7 cellular contexts compared by ENCODE assay signal in genomic region chr5:132397936-132398655, GRCh38. TPM values are rescaled to one million over a fixed set of nuclear protein-coding genes. Genes with fewer than 3 reads are reported as not detected.
DNase-seq lines count a peak whose midpoint lies in the region; ATAC-seq and TF ChIP-seq lines count a peak whose summit lies in the region.
"Not testable (repeated sequence)": the region's sequence is repeated elsewhere in the genome, so short reads cannot be mapped to it uniquely, and the experiment has no call there.

No MANE protein-coding gene starts in this region.

- H3K4me3 ChIP-seq in BLaER1, result peak overlapping the region; percentile 35
- not testable (repeated sequence) for H3K4me3 ChIP-seq in naive thymus-derived CD4-positive, alpha-beta T cell (ENCODE audit: low read length)

- peak overlapping the region; percentile 67 for H3K9ac ChIP-seq in BLaER1

- H3K36me3 Mint-ChIP-seq in activated CD4-positive, alpha-beta T cell treated with anti-CD3 and anti-CD28 coated beads, Interleukin-2, amount 10 ng/mL, durations not matched to agents 7 days and 5 days (ENCODE audit: low read depth), result peaks cover 40% of the 10 kb centered on the region
- H3K36me3 Mint-ChIP-seq in glutamatergic neuron (ENCODE audit: unreplicated experiment), result not testable (repeated sequence)
- H3K36me3 Mint-ChIP-seq in naive thymus-derived CD4-positive, alpha-beta T cell, result peaks cover 0 to 39% (median 5%) of the 10 kb centered on the region in 5 donors

- H3K27me3 ChIP-seq in BLaER1; naive thymus-derived CD4-positive, alpha-beta T cell (ENCODE audit: control insufficient read depth in 2 of 2, insufficient read depth in 2 of 2, low read length in 2 of 2): not testable (repeated sequence)

- H3K4me1 Mint-ChIP-seq in activated CD4-positive, alpha-beta T cell treated with anti-CD3 and anti-CD28 coated beads, Interleukin-2, amount 10 ng/mL, durations not matched to agents 7 days and 5 days, result peaks cover 74% of the 10 kb centered on the region
- not testable (repeated sequence) for H3K4me1 Mint-ChIP-seq in glutamatergic neuron (ENCODE audit: low read depth, unreplicated experiment)
- H3K4me1 Mint-ChIP-seq in naive thymus-derived CD4-positive, alpha-beta T cell, result peaks cover 60 to 93% (median 90%) of the 10 kb centered on the region in 7 donors

- intact Hi-C loops in naive thymus-derived CD4-positive, alpha-beta T cell (cut with micrococcal nuclease), result loop anchor here in 1 of 2 donors (1.0 kb wide), 2 partner anchors 8 to 13 kb away; no protein-coding TSS in a partner anchor

- not testable (repeated sequence) for H3K36me3 ChIP-seq in BLaER1; naive thymus-derived CD4-positive, alpha-beta T cell (ENCODE audit: control insufficient read depth in 2 of 3, insufficient read depth in 3 of 3, low read length in 3 of 3)

- TF ChIP-seq CTCF in glutamatergic neuron (IDR thresholded peaks at IDR 0.05; ENCODE audit: partially characterized antibody, unreplicated experiment), result not testable (repeated sequence)

- peaks cover 12% of the 10 kb centered on the region for H3K9me3 ChIP-seq in BLaER1
- not testable (repeated sequence) for H3K9me3 ChIP-seq in naive thymus-derived CD4-positive, alpha-beta T cell (ENCODE audit: control insufficient read depth in 2 of 3, low read length in 3 of 3)

- not testable (repeated sequence) for H3K9me3 Mint-ChIP-seq in activated CD4-positive, alpha-beta T cell treated with anti-CD3 and anti-CD28 coated beads, Interleukin-2, amount 10 ng/mL, durations not matched to agents 7 days and 5 days; glutamatergic neuron (ENCODE audit: unreplicated experiment); naive thymus-derived CD4-positive, alpha-beta T cell

- H4K20me1 ChIP-seq in BLaER1, result not testable (repeated sequence)

- H3K4me1 ChIP-seq in BLaER1, result peaks cover 64% of the 10 kb centered on the region
- peaks cover 19 to 56% of the 10 kb centered on the region in 2 donors for H3K4me1 ChIP-seq in naive thymus-derived CD4-positive, alpha-beta T cell (ENCODE audit: control insufficient read depth in 2 of 2, insufficient read depth in 2 of 2, low read length in 2 of 2)

- H3K4me3 Mint-ChIP-seq in activated CD4-positive, alpha-beta T cell treated with anti-CD3 and anti-CD28 coated beads, Interleukin-2, amount 10 ng/mL, durations not matched to agents 7 days and 5 days; glutamatergic neuron (ENCODE audit: unreplicated experiment): not testable (repeated sequence)
- peak overlapping the region in 9 of 10 donors; percentile 33 to 73 (median 59) for H3K4me3 Mint-ChIP-seq in naive thymus-derived CD4-positive, alpha-beta T cell

- peak overlapping the region; percentile 88 for H3K4me2 ChIP-seq in BLaER1

- peak overlapping the region; percentile 80 for H3K27ac Mint-ChIP-seq in activated CD4-positive, alpha-beta T cell treated with anti-CD3 and anti-CD28 coated beads, Interleukin-2, amount 10 ng/mL, durations not matched to agents 7 days and 5 days
- not testable (repeated sequence) for H3K27ac Mint-ChIP-seq in glutamatergic neuron (ENCODE audit: unreplicated experiment)
- peak overlapping the region in 6 of 9 donors; percentile 47 to 94 (median 78) for H3K27ac Mint-ChIP-seq in naive thymus-derived CD4-positive, alpha-beta T cell

- ATAC-seq in naive thymus-derived CD4-positive, alpha-beta T cell, result not testable (repeated sequence)

- not testable (repeated sequence) for H3K27me3 Mint-ChIP-seq in activated CD4-positive, alpha-beta T cell treated with anti-CD3 and anti-CD28 coated beads, Interleukin-2, amount 10 ng/mL, durations not matched to agents 7 days and 5 days; glutamatergic neuron (ENCODE audit: unreplicated experiment)
- H3K27me3 Mint-ChIP-seq in naive thymus-derived CD4-positive, alpha-beta T cell, result peaks cover 0 to 33% (median 0%) of the 10 kb centered on the region in 5 donors

- CTCF ChIA-PET in activated CD4-positive, alpha-beta T cell treated with anti-CD3 and anti-CD28 coated beads, Interleukin-2, amount 10 ng/mL, durations not matched to agents 7 days and 5 days (lab: Charles Lee), result interaction anchor here (0.7 to 3.3 kb wide), 4 partner anchors 12 to 103 kb away, joined by 3 to 15 read pairs (median 3); no protein-coding TSS in a partner anchor
- CTCF ChIA-PET in naive thymus-derived CD4-positive, alpha-beta T cell (lab: Charles Lee), result interaction anchor here (0.9 kb wide), 2 partner anchors 13 to 100 kb away, joined by 3 to 4 read pairs; no protein-coding TSS in a partner anchor

- DNase-seq in DMS79 treated with DMSO at 0.1 percent for 48 hours (lab: John Stamatoyannopoulos, UW) (peak; percentile 17), NCI-H1436 (lab: John Stamatoyannopoulos, UW) (peak; percentile 63), NCI-H82 (lab: John Stamatoyannopoulos, UW) (peak; percentile 11), glutamatergic neuron (peak; percentile 30)
- not testable (repeated sequence) for DNase-seq in activated CD4-positive, alpha-beta T cell treated with anti-CD3 and anti-CD28 coated beads, Interleukin-2, amount 10 ng/mL, durations not matched to agents 7 days and 5 days; naive thymus-derived CD4-positive, alpha-beta T cell

- peak overlapping the region; percentile 68 for H3K27ac ChIP-seq in BLaER1
- H3K27ac ChIP-seq in naive thymus-derived CD4-positive, alpha-beta T cell (ENCODE audit: low read depth, low read length), result not testable (repeated sequence)

- POLR2A ChIA-PET in activated CD4-positive, alpha-beta T cell treated with anti-CD3 and anti-CD28 coated beads, Interleukin-2, amount 10 ng/mL, durations not matched to agents 7 days and 5 days (lab: Charles Lee), result not testable (repeated sequence)
- POLR2A ChIA-PET in naive thymus-derived CD4-positive, alpha-beta T cell (lab: Charles Lee), result interaction anchor here (0.7 to 4.0 kb wide), 10 partner anchors 9 to 102 kb away, joined by 3 to 17 read pairs (median 3); partner anchors contain the start of gene IRF1

RNA-seq across cellular contexts. Expression of gene SLC22A5, which starts 28.6 kb away (rescaled TPM):
- 1 to 10 TPM; 3.2 to 3.6 TPM for total RNA-seq in activated CD4-positive, alpha-beta T cell treated with anti-CD3 and anti-CD28 coated beads, Interleukin-2, amount 10 ng/mL, durations not matched to agents 7 days and 5 days
- 0.81 TPM for total RNA-seq in glutamatergic neuron (ENCODE audit: unreplicated experiment)
- total RNA-seq in naive thymus-derived CD4-positive, alpha-beta T cell, result 10 to 100 TPM in 1 of 5 experiments, 1 to 10 TPM in 4; 6.8 to 10.8 (median 8.0) TPM
- polyA plus RNA-seq in naive thymus-derived CD4-positive, alpha-beta T cell, result 1 to 10 TPM; 1.8 to 3.6 TPM
